In the genomic region with DNA sequence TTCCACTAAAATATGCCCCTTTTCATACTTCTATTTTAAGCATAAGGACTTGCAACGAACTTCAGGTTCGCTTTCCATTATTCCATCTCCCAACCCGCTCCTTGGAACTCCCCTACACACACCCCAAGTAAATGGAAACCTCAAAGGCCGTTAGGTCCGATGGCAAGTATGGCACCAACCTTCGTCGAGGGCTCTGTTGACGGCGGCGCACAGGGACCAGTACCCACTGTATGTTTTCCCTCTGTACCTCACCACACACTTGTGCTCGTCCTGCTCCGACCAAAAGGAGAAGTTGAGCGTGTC, we compare ENCODE assay signal across 8 cellular contexts. TPM values are rescaled to one million over a fixed set of nuclear protein-coding genes. Genes with fewer than 3 reads are reported as not detected.
A peak's percentile ranks its signal among the peaks of the same experiment; 100 is the strongest.
DNase-seq lines count a peak whose midpoint lies in the region; ATAC-seq, FAIRE-seq and TF ChIP-seq lines count a peak whose summit lies in the region.

No MANE protein-coding gene starts in this region.

- peak overlapping the region; percentile 86 to 98 (median 95) for H3K27ac Mint-ChIP-seq in CD8-positive, alpha-beta memory T cell
- peak overlapping the region; percentile 86 for H3K27ac Mint-ChIP-seq in activated CD4-positive, alpha-beta memory T cell treated with anti-CD3 and anti-CD28 coated beads, Interleukin-2, amount 10 ng/mL, durations not matched to agents 7 days and 5 days
- peak overlapping the region; percentile 94 for H3K27ac Mint-ChIP-seq in stimulated activated naive CD8-positive, alpha-beta T cell treated with anti-CD3 and anti-CD28 coated beads, Interleukin-15, Interleukin-2, amounts not matched to agents 100 ng/mL and 50 ng/mL, for 24 hours

- DNase-seq in CD8-positive, alpha-beta memory T cell, result no peak
- no peak for DNase-seq in activated CD4-positive, alpha-beta memory T cell treated with anti-CD3 and anti-CD28 coated beads, Interleukin-2, amount 10 ng/mL, durations not matched to agents 7 days and 5 days
- DNase-seq in GM12892 (ENCODE audit: insufficient read length) (no peak), pons (ENCODE audit: low spot score) (no peak), superior temporal gyrus (ENCODE audit: extremely low spot score) (no peak)

- H3K27me3 Mint-ChIP-seq in CD8-positive, alpha-beta memory T cell, result no peaks in the 10 kb centered on the region
- H3K27me3 Mint-ChIP-seq in activated CD4-positive, alpha-beta memory T cell treated with anti-CD3 and anti-CD28 coated beads, Interleukin-2, amount 10 ng/mL, durations not matched to agents 7 days and 5 days, result no peaks in the 10 kb centered on the region
- H3K27me3 Mint-ChIP-seq in stimulated activated naive CD8-positive, alpha-beta T cell treated with anti-CD3 and anti-CD28 coated beads, Interleukin-15, Interleukin-2, amounts not matched to agents 100 ng/mL and 50 ng/mL, for 24 hours, result no peaks in the 10 kb centered on the region

- POLR2A ChIA-PET in CD8-positive, alpha-beta memory T cell (lab: Charles Lee), result interaction anchor here (0.7 to 1.4 kb wide), 2 partner anchors 24 to 248 kb away, joined by 3 to 8 read pairs; partner anchors contain the start of genes HNRNPK, RMI1 and UBQLN1
- POLR2A ChIA-PET in activated CD4-positive, alpha-beta memory T cell treated with anti-CD3 and anti-CD28 coated beads, Interleukin-2, amount 10 ng/mL, durations not matched to agents 7 days and 5 days (lab: Charles Lee), result interaction anchor here (0.9 to 4.7 kb wide), 10 partner anchors 9 to 337 kb away, joined by 3 to 64 read pairs (median 4); partner anchors contain the start of genes HNRNPK, RMI1 and UBQLN1

- H3K4me1 ChIP-seq in CD8-positive, alpha-beta memory T cell (ENCODE audit: insufficient read depth, low read length), result peaks cover 12% of the 10 kb centered on the region

- CTCF ChIA-PET in CD8-positive, alpha-beta memory T cell (lab: Charles Lee), result no interaction called here
- CTCF ChIA-PET in activated CD4-positive, alpha-beta memory T cell treated with anti-CD3 and anti-CD28 coated beads, Interleukin-2, amount 10 ng/mL, durations not matched to agents 7 days and 5 days (lab: Charles Lee), result interaction anchor here (0.6 kb wide), 2 partner anchors 22 to 267 kb away, joined by 3 read pairs; no protein-coding TSS in a partner anchor

- H3K9me3 Mint-ChIP-seq in CD8-positive, alpha-beta memory T cell, result no peaks in the 10 kb centered on the region
- no peaks in the 10 kb centered on the region for H3K9me3 Mint-ChIP-seq in activated CD4-positive, alpha-beta memory T cell treated with anti-CD3 and anti-CD28 coated beads, Interleukin-2, amount 10 ng/mL, durations not matched to agents 7 days and 5 days
- no peaks in the 10 kb centered on the region for H3K9me3 Mint-ChIP-seq in stimulated activated naive CD8-positive, alpha-beta T cell treated with anti-CD3 and anti-CD28 coated beads, Interleukin-15, Interleukin-2, amounts not matched to agents 100 ng/mL and 50 ng/mL, for 24 hours

- H3K36me3 ChIP-seq in CD8-positive, alpha-beta memory T cell (ENCODE audit: insufficient read depth, low read length), result no peaks in the 10 kb centered on the region

- ATAC-seq in HG03469 (IDR thresholded peaks at IDR 0.05; ENCODE audit: unreplicated experiment), result peak; percentile 41

- H3K27me3 ChIP-seq in CD8-positive, alpha-beta memory T cell (ENCODE audit: insufficient read depth, low read length, poor library complexity, severe bottlenecking), result no peaks in the 10 kb centered on the region

- TF ChIP-seq POLR2A in GM12892 (IDR thresholded peaks at IDR 0.05; ENCODE audit: low read depth, low read length), result no peak

- peak overlapping the region; percentile 73 for H3K27ac ChIP-seq in CD8-positive, alpha-beta memory T cell (ENCODE audit: low read depth, low read length)

- peak overlapping the region; percentile 75 for H3K4me3 ChIP-seq in CD8-positive, alpha-beta memory T cell (ENCODE audit: low read length)
- H3K4me3 ChIP-seq in iPS-11a (ENCODE audit: low read depth, low read length), result peak overlapping the region; percentile 70

- H3K4me1 Mint-ChIP-seq in CD8-positive, alpha-beta memory T cell, result peaks cover 15 to 25% (median 20%) of the 10 kb centered on the region in 3 donors
- H3K4me1 Mint-ChIP-seq in activated CD4-positive, alpha-beta memory T cell treated with anti-CD3 and anti-CD28 coated beads, Interleukin-2, amount 10 ng/mL, durations not matched to agents 7 days and 5 days, result peaks cover 22% of the 10 kb centered on the region
- H3K4me1 Mint-ChIP-seq in stimulated activated naive CD8-positive, alpha-beta T cell treated with anti-CD3 and anti-CD28 coated beads, Interleukin-15, Interleukin-2, amounts not matched to agents 100 ng/mL and 50 ng/mL, for 24 hours (ENCODE audit: low read depth), result peaks cover 19% of the 10 kb centered on the region

- no peaks in the 10 kb centered on the region for H3K9me3 ChIP-seq in CD8-positive, alpha-beta memory T cell (ENCODE audit: low read length)

- no peak for FAIRE-seq in GM12892 (lab: Jason Lieb, UNC)

- H3K36me3 Mint-ChIP-seq in CD8-positive, alpha-beta memory T cell, result peaks cover 0 to 12% (median 3%) of the 10 kb centered on the region in 3 donors
- H3K36me3 Mint-ChIP-seq in activated CD4-positive, alpha-beta memory T cell treated with anti-CD3 and anti-CD28 coated beads, Interleukin-2, amount 10 ng/mL, durations not matched to agents 7 days and 5 days (ENCODE audit: low read depth), result peaks cover 13% of the 10 kb centered on the region
- H3K36me3 Mint-ChIP-seq in stimulated activated naive CD8-positive, alpha-beta T cell treated with anti-CD3 and anti-CD28 coated beads, Interleukin-15, Interleukin-2, amounts not matched to agents 100 ng/mL and 50 ng/mL, for 24 hours (ENCODE audit: low read depth), result peaks cover 14% of the 10 kb centered on the region

- peak overlapping the region; percentile 97 to 99 (median 98) for H3K4me3 Mint-ChIP-seq in CD8-positive, alpha-beta memory T cell
- peak overlapping the region; percentile 93 for H3K4me3 Mint-ChIP-seq in activated CD4-positive, alpha-beta memory T cell treated with anti-CD3 and anti-CD28 coated beads, Interleukin-2, amount 10 ng/mL, durations not matched to agents 7 days and 5 days
- H3K4me3 Mint-ChIP-seq in stimulated activated naive CD8-positive, alpha-beta T cell treated with anti-CD3 and anti-CD28 coated beads, Interleukin-15, Interleukin-2, amounts not matched to agents 100 ng/mL and 50 ng/mL, for 24 hours, result peak overlapping the region; percentile 96

RNA-seq across cellular contexts. Expression of gene HNRNPK, which starts 24.1 kb away (rescaled TPM):
- 100 to 1,000 TPM; 870 to 904 TPM for total RNA-seq in CD8-positive, alpha-beta memory T cell
- 884 TPM for polyA plus RNA-seq in CD8-positive, alpha-beta memory T cell
- total RNA-seq in activated CD4-positive, alpha-beta memory T cell treated with anti-CD3 and anti-CD28 coated beads, Interleukin-2, amount 10 ng/mL, durations not matched to agents 7 days and 5 days, result 100 to 1,000 TPM; 614 to 616 TPM
- polyA plus RNA-seq in GM12892 (2012; ENCODE audit: missing spikeins), result 639 TPM

RNA-seq across cellular contexts. Expression of gene RMI1, which starts 24.7 kb away (rescaled TPM):
- total RNA-seq in CD8-positive, alpha-beta memory T cell, result 10 to 100 TPM; 29.0 to 29.3 TPM
- 5.9 TPM for polyA plus RNA-seq in CD8-positive, alpha-beta memory T cell
- 10 to 100 TPM; 22.1 to 22.4 TPM for total RNA-seq in activated CD4-positive, alpha-beta memory T cell treated with anti-CD3 and anti-CD28 coated beads, Interleukin-2, amount 10 ng/mL, durations not matched to agents 7 days and 5 days
- polyA plus RNA-seq in GM12892 (2012; ENCODE audit: missing spikeins), result 16.6 TPM

RNA-seq across cellular contexts. Expression of gene KIF27, which starts 34.7 kb away (rescaled TPM):
- total RNA-seq in CD8-positive, alpha-beta memory T cell, result 1 to 10 TPM; 2.8 to 3.2 TPM
- polyA plus RNA-seq in CD8-positive, alpha-beta memory T cell, result 2.0 TPM
- 1 to 10 TPM; 2.3 TPM for total RNA-seq in activated CD4-positive, alpha-beta memory T cell treated with anti-CD3 and anti-CD28 coated beads, Interleukin-2, amount 10 ng/mL, durations not matched to agents 7 days and 5 days
- 2.6 TPM for polyA plus RNA-seq in GM12892 (2012; ENCODE audit: missing spikeins)
